In the genomic region with DNA sequence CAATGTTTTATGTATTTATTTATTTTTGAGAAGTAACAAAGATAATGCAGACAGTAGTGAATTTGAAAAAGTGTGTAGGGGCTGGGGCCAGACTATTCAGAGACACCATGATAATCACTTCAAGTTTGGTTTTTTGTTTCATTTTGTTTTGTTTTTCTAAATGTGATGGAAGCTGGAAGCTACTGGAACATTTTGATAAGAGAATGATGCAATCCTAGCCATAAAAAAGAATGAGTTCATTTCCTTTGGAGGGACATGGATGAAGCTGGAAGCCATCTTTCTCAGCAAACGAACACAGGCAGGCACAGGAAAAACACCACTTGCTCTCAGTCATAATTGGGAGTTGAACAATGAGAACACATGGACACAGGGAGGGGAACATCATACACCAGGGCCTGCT, we compare ENCODE assay signal across 17 cellular contexts.
DNase-seq lines count a peak whose midpoint lies in the region; ATAC-seq and TF ChIP-seq lines count a peak whose summit lies in the region.
"Had no signal": no experiment of that assay in that cellular context is flagged by ENCODE, and none has a peak within 500 bp of the region (broad histone marks: within the 10 kb centered on the region; RNA-seq: fewer than 3 reads in every experiment).

No MANE protein-coding gene starts in this region.

- H3K36me3 Mint-ChIP-seq in osteocyte (ENCODE audit: unreplicated experiment): no peaks in the 10 kb centered on the region
- H3K36me3 Mint-ChIP-seq: CD4-positive, CD25-positive, alpha-beta regulatory T cell had no signal

- DNase-seq in H4 (ENCODE audit: low spot score) (peak; percentile 5), LHCN-M2 (ENCODE audit: low read depth) (peak; percentile 20), cardiac fibroblast (ENCODE audit: low read depth in 2 of 2) (peak; percentile 31 to 62), osteocyte (ENCODE audit: extremely low spot score, unreplicated experiment) (no peak), stomach (no peak), posterior cingulate gyrus (no peak)
- DNase-seq: CD4-positive, CD25-positive, alpha-beta regulatory T cell; MM.1S; NCI-H1105; NCI-H1694 treated with DMSO at 0.1 percent for 48 hours; NCI-H2107; NCI-H2227 treated with DMSO at 0.1 percent for 48 hours; NCI-H524 treated with DMSO at 0.1 percent for 48 hours had no signal

- TF ChIP-seq EP300 in stomach (IDR thresholded peaks at IDR 0.05): no peak

- 29 to 47% (median 40%) methylated on average over 1 of the region's 1 CpG for WGBS in stomach, 5 donors

- no peak for ATAC-seq in GM18861 (IDR thresholded peaks at IDR 0.05; ENCODE audit: unreplicated experiment)
- ATAC-seq: HCT116, Panc1 had no signal

- H3K4me3 ChIP-seq in cardiac fibroblast (replicated peaks in 1 of 2; ENCODE audit: low read depth in 2 of 2, low read length in 2 of 2) (no peak overlapping the region), stomach (no peak overlapping the region)

- H3K27ac ChIP-seq in stomach: no peak overlapping the region

- intact Hi-C loops in stomach (cut with DNase I; ENCODE audit: low total_unique reads): no loop called here
- intact Hi-C loops in posterior cingulate gyrus (cut with DNase I): no loop called here

- no peaks in the 10 kb centered on the region for H3K4me1 ChIP-seq in stomach

- peak overlapping the region; percentile 59 for H3K27ac Mint-ChIP-seq in osteocyte (ENCODE audit: unreplicated experiment)
- H3K27ac Mint-ChIP-seq: B cell; CD4-positive, CD25-positive, alpha-beta regulatory T cell had no signal

- H3K4me1 Mint-ChIP-seq in osteocyte (ENCODE audit: unreplicated experiment): peaks cover 2% of the 10 kb centered on the region
- H3K4me1 Mint-ChIP-seq: B cell; CD4-positive, CD25-positive, alpha-beta regulatory T cell had no signal

- peaks cover 0 to 5% (median 0%) of the 10 kb centered on the region in 4 donors for H3K9me3 ChIP-seq in stomach

- TF ChIP-seq POLR2A in stomach (IDR thresholded peaks at IDR 0.05): no peak

- H3K4me3 Mint-ChIP-seq in osteocyte (ENCODE audit: unreplicated experiment): no peak overlapping the region
- H3K4me3 Mint-ChIP-seq: B cell; CD4-positive, CD25-positive, alpha-beta regulatory T cell had no signal

- H3K27me3 Mint-ChIP-seq in osteocyte (ENCODE audit: unreplicated experiment): no peaks in the 10 kb centered on the region
- H3K27me3 Mint-ChIP-seq: B cell; CD4-positive, CD25-positive, alpha-beta regulatory T cell had no signal

- H3K36me3 ChIP-seq in stomach: no peaks in the 10 kb centered on the region

- H3K9me3 Mint-ChIP-seq in osteocyte (ENCODE audit: unreplicated experiment): peaks cover 6% of the 10 kb centered on the region

- no peak for TF ChIP-seq CTCF in cardiac fibroblast (IDR thresholded peaks at IDR 0.05; ENCODE audit: low read depth, low read length)
- TF ChIP-seq CTCF in osteocyte (IDR thresholded peaks at IDR 0.05): no peak
- TF ChIP-seq CTCF in stomach (IDR thresholded peaks at IDR 0.05): no peak

- no peaks in the 10 kb centered on the region for H3K27me3 ChIP-seq in stomach

Comparison
In these comparisons a context has a peak if more than half of its experiments do, and no peak if none do; other contexts are left out.
1. DNase-seq: peak in H4 (single experiment), LHCN-M2 (single experiment) and cardiac fibroblast (2 of 2); none in osteocyte (single experiment), stomach (single experiment) and posterior cingulate gyrus (0 of 10).